ENCODE assay signal across 12 cellular contexts in the genomic region with DNA sequence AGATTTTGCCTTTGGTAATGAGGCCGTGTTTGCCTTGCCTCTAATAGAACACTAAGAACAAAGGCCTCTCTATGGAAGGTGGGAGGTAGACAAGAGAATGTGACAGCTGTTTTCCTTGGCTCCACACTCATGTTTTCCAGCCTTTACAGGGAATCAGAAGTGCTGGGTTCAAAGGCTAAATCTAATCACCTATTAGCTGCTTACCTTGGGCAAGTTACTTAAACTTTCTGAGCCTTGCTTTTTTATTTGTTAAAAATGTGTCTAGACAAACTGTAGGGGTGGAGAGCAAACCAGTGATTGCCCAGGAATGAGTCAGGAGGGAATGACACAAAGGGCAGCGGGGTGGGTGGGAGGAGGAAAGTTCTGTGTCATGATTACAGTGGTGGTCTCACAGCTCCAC.
DNase-seq lines count a peak whose midpoint lies in the region; ATAC-seq and TF ChIP-seq lines count a peak whose summit lies in the region.
"Had no signal": no experiment of that assay in that cellular context is flagged by ENCODE, and none has a peak within 500 bp of the region (broad histone marks: within the 10 kb centered on the region; RNA-seq: fewer than 3 reads in every experiment).

No MANE protein-coding gene starts in this region.

- no peak overlapping the region for H3K4me3 ChIP-seq in fibroblast of pulmonary artery (replicated peaks; ENCODE audit: low read depth, low read length)
- H3K4me3 ChIP-seq: BLaER1 treated with 17β-estradiol and CSF1 and Interleukin-3, amounts not matched to agents 10 nM and 100 nM had no signal

- no peaks in the 10 kb centered on the region for H3K9me3 Mint-ChIP-seq in activated T-cell treated with anti-CD3 and anti-CD28 coated beads, Interleukin-2, amount 50 U/mL, for 4 hours
- no peaks in the 10 kb centered on the region for H3K9me3 Mint-ChIP-seq in activated T-cell treated with anti-CD3 and anti-CD28 coated beads, Interleukin-2, amount 50 U/mL, for 24 hours
- H3K9me3 Mint-ChIP-seq: activated B cell treated with CpG ODN at 0.5 μM for 24 hours had no signal

- no peaks in the 10 kb centered on the region for H3K36me3 Mint-ChIP-seq in activated T-cell treated with anti-CD3 and anti-CD28 coated beads, Interleukin-2, amount 50 U/mL, for 4 hours (ENCODE audit: insufficient read depth)
- H3K36me3 Mint-ChIP-seq in activated T-cell treated with anti-CD3 and anti-CD28 coated beads, Interleukin-2, amount 50 U/mL, for 24 hours (ENCODE audit: low read depth) = no peaks in the 10 kb centered on the region

- no peak for DNase-seq in activated T-cell treated with anti-CD3 and anti-CD28 coated beads, Interleukin-2, amount 50 U/mL, for 4 hours
- DNase-seq in activated T-cell treated with anti-CD3 and anti-CD28 coated beads, Interleukin-2, amount 50 U/mL, for 24 hours = no peak
- DNase-seq in RPMI7951 (ENCODE audit: low read depth) (peak; percentile 74), fibroblast of pulmonary artery (ENCODE audit: low read depth) (peak; percentile 27), ecto neural progenitor cell (ENCODE audit: low spot score) (no peak)
- peak; percentile 7 for DNase-seq in stimulated activated CD8-positive, alpha-beta memory T cell treated with anti-CD3 and anti-CD28 coated beads, Interleukin-4, amount 100 ng/mL, for 24 hours (ENCODE audit: low read depth)
- DNase-seq: activated B cell treated with CpG ODN at 0.5 μM for 24 hours, amygdala, KG1 had no signal

- H3K27ac Mint-ChIP-seq in activated T-cell treated with anti-CD3 and anti-CD28 coated beads, Interleukin-2, amount 50 U/mL, for 24 hours = no peak overlapping the region
- H3K27ac Mint-ChIP-seq: activated B cell treated with CpG ODN at 0.5 μM for 24 hours had no signal

- peaks cover 2% of the 10 kb centered on the region for H3K27me3 Mint-ChIP-seq in activated T-cell treated with anti-CD3 and anti-CD28 coated beads, Interleukin-2, amount 50 U/mL, for 4 hours (ENCODE audit: low read depth)
- H3K27me3 Mint-ChIP-seq in activated T-cell treated with anti-CD3 and anti-CD28 coated beads, Interleukin-2, amount 50 U/mL, for 24 hours = peaks cover 8% of the 10 kb centered on the region
- H3K27me3 Mint-ChIP-seq: activated B cell treated with CpG ODN at 0.5 μM for 24 hours had no signal

- peak; percentile 41 to 43 for ATAC-seq in activated T-cell treated with anti-CD3 and anti-CD28 coated beads, Interleukin-2, amount 50 U/mL, for 4 hours
- ATAC-seq in GM19463 (IDR thresholded peaks at IDR 0.05; ENCODE audit: unreplicated experiment) (no peak), GM18517 (IDR thresholded peaks at IDR 0.05; ENCODE audit: unreplicated experiment) (no peak)

- H3K4me1 Mint-ChIP-seq in activated T-cell treated with anti-CD3 and anti-CD28 coated beads, Interleukin-2, amount 50 U/mL, for 4 hours (ENCODE audit: low read depth) = peaks cover 5% of the 10 kb centered on the region
- peaks cover 7% of the 10 kb centered on the region for H3K4me1 Mint-ChIP-seq in activated T-cell treated with anti-CD3 and anti-CD28 coated beads, Interleukin-2, amount 50 U/mL, for 24 hours (ENCODE audit: low read depth)
- H3K4me1 Mint-ChIP-seq: activated B cell treated with CpG ODN at 0.5 μM for 24 hours had no signal

- no peak for TF ChIP-seq CTCF in fibroblast of pulmonary artery (IDR thresholded peaks at IDR 0.05; ENCODE audit: low read length, missing control alignments)

- no peak overlapping the region for H3K4me3 Mint-ChIP-seq in activated T-cell treated with anti-CD3 and anti-CD28 coated beads, Interleukin-2, amount 50 U/mL, for 4 hours
- no peak overlapping the region for H3K4me3 Mint-ChIP-seq in activated T-cell treated with anti-CD3 and anti-CD28 coated beads, Interleukin-2, amount 50 U/mL, for 24 hours
- H3K4me3 Mint-ChIP-seq: activated B cell treated with CpG ODN at 0.5 μM for 24 hours had no signal

Comparison
In these comparisons a context has a peak if more than half of its experiments do, and no peak if none do; other contexts are left out.
1. ATAC-seq: peak in activated T-cell treated with anti-CD3 and anti-CD28 coated beads, Interleukin-2, amount 50 U/mL, for 4 hours (2 of 2); none in GM19463 (single experiment) and GM18517 (single experiment).
2. DNase-seq: peak in RPMI7951 (single experiment), fibroblast of pulmonary artery (single experiment) and stimulated activated CD8-positive, alpha-beta memory T cell treated with anti-CD3 and anti-CD28 coated beads, Interleukin-4, amount 100 ng/mL, for 24 hours (single experiment); none in activated T-cell treated with anti-CD3 and anti-CD28 coated beads, Interleukin-2, amount 50 U/mL, for 4 hours (single experiment), activated T-cell treated with anti-CD3 and anti-CD28 coated beads, Interleukin-2, amount 50 U/mL, for 24 hours (single experiment) and ecto neural progenitor cell (single experiment).